Comparison of ENCODE assay signal across 1 cellular context in the genomic region with DNA sequence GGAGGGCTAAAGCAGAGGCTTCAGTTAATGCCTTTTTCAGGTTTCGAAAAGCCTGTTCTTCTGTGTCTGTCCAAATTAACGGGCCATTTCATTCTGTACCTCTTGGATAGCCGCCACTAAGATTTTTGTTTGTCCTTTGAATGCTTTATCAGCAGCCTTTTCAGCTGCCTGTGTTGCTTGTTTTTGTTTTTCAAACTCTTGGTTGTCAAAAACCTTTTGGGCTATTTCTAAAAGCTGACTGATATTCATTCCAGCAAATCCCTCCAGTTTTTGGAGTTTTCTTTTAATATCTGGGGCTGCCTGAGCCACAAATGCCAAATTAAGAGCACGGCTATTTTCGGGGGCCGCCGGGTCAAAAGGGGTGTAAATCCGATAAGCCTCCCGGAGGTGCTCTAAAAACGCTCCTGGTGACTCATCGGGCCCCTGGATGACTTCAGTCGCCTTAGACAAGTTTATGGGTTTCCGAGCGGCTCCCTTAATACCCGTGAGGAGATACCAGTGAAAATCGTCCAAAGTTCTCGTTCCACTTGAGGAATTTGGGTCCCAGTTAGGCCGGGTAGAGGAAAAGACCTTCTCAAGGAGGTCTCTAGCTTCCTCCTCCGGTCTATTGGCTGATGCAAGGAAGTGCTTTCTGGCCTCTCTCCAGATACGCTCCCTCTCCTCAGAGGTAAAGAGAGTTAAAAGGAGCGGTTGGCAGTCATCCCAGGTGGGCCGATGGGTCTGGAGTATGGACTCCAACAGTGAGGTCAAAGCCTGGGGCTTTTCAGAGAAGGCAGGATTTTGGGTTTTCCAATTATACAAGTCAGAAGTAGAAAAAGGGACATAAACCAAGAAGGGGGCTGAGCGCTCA.
TF ChIP-seq lines count a peak whose summit lies in the region.

No MANE protein-coding gene starts in this region.

TF ChIP-seq in H1, 55 proteins besides CTCF, POLR2A, EP300 and RAD21:
- TF ChIP-seq ASH2L (IDR thresholded peaks at IDR 0.05; ENCODE audit: low read length) (peak; percentile 61), SUZ12 (IDR thresholded peaks at IDR 0.05; ENCODE audit: low read length) (peak; percentile 31; the same call in 1 of the 2 replicates), EGR1 (IDR thresholded peaks at IDR 0.05; ENCODE audit: borderline replicate concordance, low read depth, low read length) (peak; percentile 63; the same call in 1 of the 2 replicates), JUND (IDR thresholded peaks at IDR 0.05; ENCODE audit: low read length) (peak; percentile 52; the same call in 1 of the 2 replicates), CTBP2 (IDR thresholded peaks at IDR 0.05; ENCODE audit: borderline replicate concordance, insufficient read depth, insufficient read length, low read length) (peak; percentile 85)
